ENCODE assay signal across 20 cellular contexts in the genomic region with DNA sequence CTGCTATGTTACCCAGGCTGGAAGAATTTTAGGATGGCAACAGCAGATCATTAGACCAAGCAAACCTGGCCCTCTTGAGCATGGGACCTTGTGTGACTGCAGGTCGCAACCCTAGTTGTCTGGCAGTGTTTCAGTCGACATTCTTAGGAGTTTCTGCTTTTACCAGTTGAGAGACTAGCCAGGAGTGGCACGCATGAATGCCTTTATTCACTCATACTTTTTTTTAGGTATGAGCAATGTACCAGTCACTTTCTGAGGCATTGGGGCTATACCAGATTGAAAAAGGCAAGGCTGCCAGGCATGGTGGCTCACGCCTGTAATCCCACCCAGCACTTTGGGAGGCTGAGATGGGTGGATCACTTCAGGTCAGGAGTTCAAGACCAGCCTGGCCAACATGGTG. TPM values are rescaled to one million over a fixed set of nuclear protein-coding genes. Genes with fewer than 3 reads are reported as not detected.
DNase-seq lines count a peak whose midpoint lies in the region; ATAC-seq and TF ChIP-seq lines count a peak whose summit lies in the region.
"Had no signal": no experiment of that assay in that cellular context is flagged by ENCODE, and none has a peak within 500 bp of the region (broad histone marks: within the 10 kb centered on the region; RNA-seq: fewer than 3 reads in every experiment).

No MANE protein-coding gene starts in this region.

- no peaks in the 10 kb centered on the region for H3K9me3 Mint-ChIP-seq in MCF 10A (ENCODE audit: unreplicated experiment)
- H3K9me3 Mint-ChIP-seq: activated naive CD4-positive, alpha-beta T cell treated with anti-CD3 and anti-CD28 coated beads, Interleukin-2, amount 50 U/mL, for 24 hours; CD8-positive, alpha-beta memory T cell; H9 had no signal

- H3K27me3 Mint-ChIP-seq in MCF 10A (ENCODE audit: insufficient read depth, unreplicated experiment): no peaks in the 10 kb centered on the region
- H3K27me3 Mint-ChIP-seq: activated naive CD4-positive, alpha-beta T cell treated with anti-CD3 and anti-CD28 coated beads, Interleukin-2, amount 50 U/mL, for 24 hours; CD8-positive, alpha-beta memory T cell had no signal

- H3K36me3 Mint-ChIP-seq in MCF 10A (ENCODE audit: insufficient read depth, unreplicated experiment): peaks cover 7% of the 10 kb centered on the region
- H3K36me3 Mint-ChIP-seq: activated naive CD4-positive, alpha-beta T cell treated with anti-CD3 and anti-CD28 coated beads, Interleukin-2, amount 50 U/mL, for 24 hours had no signal

- peak; percentile 63 for ATAC-seq in RWPE2 (ENCODE audit: low read depth)
- no peak for ATAC-seq in HG03108 (IDR thresholded peaks at IDR 0.05; ENCODE audit: unreplicated experiment)
- ATAC-seq in GM21737 (IDR thresholded peaks at IDR 0.05; ENCODE audit: unreplicated experiment): no peak

- POLR2A ChIA-PET in MCF 10A (lab: Yijun Ruan, JAX): no interaction called here

- TF ChIP-seq CTCF in MCF 10A (IDR thresholded peaks at IDR 0.05; ENCODE audit: unreplicated experiment) (no peak), breast epithelium (IDR thresholded peaks at IDR 0.05) (no peak), RWPE2 (IDR thresholded peaks at IDR 0.05; ENCODE audit: poor library complexity, severe bottlenecking) (no peak)

- no peaks in the 10 kb centered on the region for H3K36me3 ChIP-seq in breast epithelium
- no peaks in the 10 kb centered on the region for H3K36me3 ChIP-seq in RWPE2 (ENCODE audit: low read depth)
- H3K36me3 ChIP-seq: Peyer's patch had no signal

- intact Hi-C loops in MCF 10A (cut with micrococcal nuclease): loop anchor here (10.0 kb wide), 1 partner anchor 152 kb away; no protein-coding TSS in a partner anchor
- intact Hi-C loops in breast epithelium (cut with DNase I; ENCODE audit: low total_unique reads): no loop called here

- no peak overlapping the region for H3K4me3 Mint-ChIP-seq in MCF 10A (ENCODE audit: unreplicated experiment)
- H3K4me3 Mint-ChIP-seq: activated naive CD4-positive, alpha-beta T cell treated with anti-CD3 and anti-CD28 coated beads, Interleukin-2, amount 50 U/mL, for 24 hours; CD8-positive, alpha-beta memory T cell had no signal

- H3K27ac Mint-ChIP-seq in MCF 10A (ENCODE audit: low read depth, unreplicated experiment): no peak overlapping the region
- H3K27ac Mint-ChIP-seq: activated naive CD4-positive, alpha-beta T cell treated with anti-CD3 and anti-CD28 coated beads, Interleukin-2, amount 50 U/mL, for 24 hours had no signal

- CTCF ChIA-PET in MCF 10A (lab: Yijun Ruan, JAX): no interaction called here

- TF ChIP-seq POLR2A in breast epithelium (IDR thresholded peaks at IDR 0.05): no peak

- no peaks in the 10 kb centered on the region for H3K27me3 ChIP-seq in breast epithelium
- no peaks in the 10 kb centered on the region for H3K27me3 ChIP-seq in RWPE2 (ENCODE audit: insufficient read depth, poor library complexity, severe bottlenecking)
- H3K27me3 ChIP-seq: Peyer's patch had no signal

- H3K4me1 ChIP-seq in breast epithelium (no peaks in the 10 kb centered on the region), RWPE2 (ENCODE audit: insufficient read depth, poor library complexity, severe bottlenecking) (peaks cover 35% of the 10 kb centered on the region)

- DNase-seq in MCF 10A (ENCODE audit: unreplicated experiment): peak; percentile 48
- no peak for DNase-seq in breast epithelium (ENCODE audit: low spot score in 2 of 2)
- peak; percentile 74 for DNase-seq in RWPE2 (ENCODE audit: low spot score)
- peak; percentile 47 for DNase-seq in fibroblast of gingiva (ENCODE audit: low read depth)
- peak; percentile 36 for DNase-seq in stromal cell of bone marrow (ENCODE audit: low read depth)
- DNase-seq in NCI-H2107 (lab: John Stamatoyannopoulos, UW): no peak
- DNase-seq: 8988T; activated CD4-positive, alpha-beta T cell treated with anti-CD3 and anti-CD28 coated beads for 1 hour; activated CD8-positive, alpha-beta memory T cell treated with anti-CD3 and anti-CD28 coated beads, Interleukin-2, amount 50 U/mL, for 4 hours; CD8-positive, alpha-beta memory T cell; cerebellar nuclear complex; NCI-H1694; NCI-H524; Peyer's patch; stimulated activated naive CD4-positive, alpha-beta T cell had no signal

- no TSS peak for BruUV-seq in MCF 10A (replicated peaks; lab: Mats Ljungman, UMichigan)

- no peaks in the 10 kb centered on the region for H3K9me3 ChIP-seq in breast epithelium
- no peaks in the 10 kb centered on the region for H3K9me3 ChIP-seq in RWPE2 (ENCODE audit: severe bottlenecking)
- H3K9me3 ChIP-seq: Peyer's patch had no signal

- H3K4me1 Mint-ChIP-seq in MCF 10A (ENCODE audit: insufficient read depth, unreplicated experiment): peaks cover 13% of the 10 kb centered on the region
- H3K4me1 Mint-ChIP-seq: activated naive CD4-positive, alpha-beta T cell treated with anti-CD3 and anti-CD28 coated beads, Interleukin-2, amount 50 U/mL, for 24 hours; CD8-positive, alpha-beta memory T cell had no signal

- H3K27ac ChIP-seq in breast epithelium (no peak overlapping the region), RWPE2 (ENCODE audit: poor library complexity, severe bottlenecking) (peak overlapping the region; percentile 64)
- H3K27ac ChIP-seq: Peyer's patch had no signal

- H3K4me3 ChIP-seq in breast epithelium (no peak overlapping the region), RWPE2 (ENCODE audit: severe bottlenecking) (no peak overlapping the region)
- H3K4me3 ChIP-seq: lung, Peyer's patch had no signal

RNA-seq across cellular contexts. Expression of gene HAS3, which starts 28.2 kb away (rescaled TPM):
- total RNA-seq in MCF 10A (2022): 0.72 and 2.8 TPM in 2 replicates
- total RNA-seq in breast epithelium: 10 to 100 TPM in 1 of 3 donors, 1 to 10 TPM in 1, under 1 TPM in 1; 0.96 to 10.5 (median 2.5) TPM

RNA-seq across cellular contexts. Expression of gene CHTF8, which starts 55.1 kb away (rescaled TPM):
- total RNA-seq in MCF 10A (2022): 107 and 113 TPM in 2 replicates
- total RNA-seq in breast epithelium: 10 to 100 TPM; 54.1 to 85.8 (median 71.2) TPM

RNA-seq across cellular contexts. Expression of gene UTP4, which starts 55.2 kb away (rescaled TPM):
- total RNA-seq in MCF 10A (2022) (77.1 and 97.1 TPM in 2 replicates), breast epithelium (10 to 100 TPM; 24.6 to 34.1 (median 33.9) TPM)

Comparison
In these comparisons a context has a peak if more than half of its experiments do, and no peak if none do; other contexts are left out.
1. DNase-seq: peak in MCF 10A (single experiment), RWPE2 (single experiment), fibroblast of gingiva (single experiment) and stromal cell of bone marrow (single experiment); none in breast epithelium (0 of 2) and NCI-H2107 (single experiment).